Comparison of ENCODE assay signal across 15 cellular contexts in genomic region chr2:54595161-54595803, GRCh38.
DNase-seq lines count a peak whose midpoint lies in the region; ATAC-seq and TF ChIP-seq lines count a peak whose summit lies in the region.
"Had no signal": no experiment of that assay in that cellular context is flagged by ENCODE, and none has a peak within 500 bp of the region (broad histone marks: within the 10 kb centered on the region; RNA-seq: fewer than 3 reads in every experiment).

No MANE protein-coding gene starts in this region.

- H3K36me3 ChIP-seq in right atrium auricular region (peaks cover 12% of the 10 kb centered on the region), mesendoderm (ENCODE audit: control insufficient read depth, insufficient read depth, low read length) (peaks cover 1% of the 10 kb centered on the region), upper lobe of left lung (peaks cover 0 to 30% (median 9%) of the 10 kb centered on the region in 4 donors)
- H3K36me3 ChIP-seq: breast epithelium, ovary had no signal

- H3K4me2 ChIP-seq in mesendoderm (ENCODE audit: low read length) = no peak overlapping the region

- peaks cover 63% of the 10 kb centered on the region for H3K79me2 ChIP-seq in mesendoderm (ENCODE audit: control insufficient read depth, insufficient read depth, low read length)

- H3K4me1 ChIP-seq in right atrium auricular region (peaks cover 0 to 70% of the 10 kb centered on the region in 2 donors), mesendoderm (ENCODE audit: control insufficient read depth, low read depth, low read length) (peaks cover 2% of the 10 kb centered on the region), upper lobe of left lung (peaks cover 59 to 68% (median 64%) of the 10 kb centered on the region in 4 donors)

- no peak overlapping the region for H3K56ac ChIP-seq in mesendoderm (ENCODE audit: low read length)

- no peak for TF ChIP-seq EP300 in upper lobe of left lung (IDR thresholded peaks at IDR 0.05)

- H2BK120ac ChIP-seq in mesendoderm (ENCODE audit: low read depth, low read length) = no peak overlapping the region

- no peaks in the 10 kb centered on the region for H3K9me3 Mint-ChIP-seq in activated T-helper 2 cell treated with anti-CD3 and anti-CD28 coated beads, Interferon-gamma antibody, Interleukin-2, Interleukin-4, amounts not matched to agents 10 μg/mL and 5 μg/mL and 100 μg/mL, durations not matched to agents 14 hours and 24 hours and 36 hours

- H3K27me3 ChIP-seq in right atrium auricular region = no peaks in the 10 kb centered on the region
- H3K27me3 ChIP-seq in mesendoderm (ENCODE audit: insufficient read depth, low read length, poor library complexity) = no peaks in the 10 kb centered on the region
- no peaks in the 10 kb centered on the region for H3K27me3 ChIP-seq in upper lobe of left lung
- H3K27me3 ChIP-seq: breast epithelium, ovary had no signal

- no peak overlapping the region for H2BK5ac ChIP-seq in mesendoderm (ENCODE audit: low read length)

- peak overlapping the region; percentile 33 for H3K23ac ChIP-seq in mesendoderm (ENCODE audit: low read length)

- H3K79me1 ChIP-seq in mesendoderm (ENCODE audit: low read length) = peaks cover 42% of the 10 kb centered on the region

- TF ChIP-seq POLR2A in upper lobe of left lung (IDR thresholded peaks at IDR 0.05) = no peak

- H3K27me3 Mint-ChIP-seq in activated T-helper 2 cell treated with anti-CD3 and anti-CD28 coated beads, Interferon-gamma antibody, Interleukin-2, Interleukin-4, amounts not matched to agents 10 μg/mL and 5 μg/mL and 100 μg/mL, durations not matched to agents 14 hours and 24 hours and 36 hours (ENCODE audit: low read depth) = no peaks in the 10 kb centered on the region

- H3K27ac ChIP-seq in right atrium auricular region (peak overlapping the region; percentile 59 to 77), mesendoderm (ENCODE audit: low read depth, low read length) (no peak overlapping the region), upper lobe of left lung (peak overlapping the region; percentile 58 to 82 (median 70))

- H3K4me3 ChIP-seq in right atrium auricular region (no peak overlapping the region), mesendoderm (ENCODE audit: low read length) (no peak overlapping the region), upper lobe of left lung (no peak overlapping the region)
- H3K4me3 ChIP-seq: breast epithelium, lung, ovary had no signal

- TF ChIP-seq CTCF in right atrium auricular region (IDR thresholded peaks at IDR 0.05) (no peak), upper lobe of left lung (IDR thresholded peaks at IDR 0.05) (no peak)

- ATAC-seq in left cardiac atrium (no peak), upper lobe of left lung (ENCODE audit: low FRiP score in 2 of 2) (no peak), GM21526 (IDR thresholded peaks at IDR 0.05; ENCODE audit: low FRiP score, unreplicated experiment) (no peak)

- no peak overlapping the region for H3K4ac ChIP-seq in mesendoderm (ENCODE audit: low read depth, low read length)

- no peak overlapping the region for H3K4me3 Mint-ChIP-seq in activated T-helper 2 cell treated with anti-CD3 and anti-CD28 coated beads, Interferon-gamma antibody, Interleukin-2, Interleukin-4, amounts not matched to agents 10 μg/mL and 5 μg/mL and 100 μg/mL, durations not matched to agents 14 hours and 24 hours and 36 hours (ENCODE audit: low read depth)

- H4K8ac ChIP-seq in mesendoderm (ENCODE audit: low read depth, low read length) = no peak overlapping the region

- H3K27ac Mint-ChIP-seq in activated T-helper 2 cell treated with anti-CD3 and anti-CD28 coated beads, Interferon-gamma antibody, Interleukin-2, Interleukin-4, amounts not matched to agents 10 μg/mL and 5 μg/mL and 100 μg/mL, durations not matched to agents 14 hours and 24 hours and 36 hours = peak overlapping the region; percentile 94

- no peaks in the 10 kb centered on the region for H3K9me3 ChIP-seq in right atrium auricular region
- H3K9me3 ChIP-seq in upper lobe of left lung = no peaks in the 10 kb centered on the region
- H3K9me3 ChIP-seq: breast epithelium, ovary had no signal

- intact Hi-C loops in left cardiac atrium (cut with DNase I) = no loop called here
- intact Hi-C loops in activated T-helper 2 cell treated with anti-CD3 and anti-CD28 coated beads, Interferon-gamma antibody, Interleukin-2, Interleukin-4, amounts not matched to agents 10 μg/mL and 5 μg/mL and 100 μg/mL, durations not matched to agents 14 hours and 24 hours and 36 hours (cut with micrococcal nuclease) = no loop called here

- H2BK15ac ChIP-seq in mesendoderm (replicated peaks; ENCODE audit: low read depth) = no peak overlapping the region

- no peak overlapping the region for H2AK5ac ChIP-seq in mesendoderm (ENCODE audit: low read length)

- H4K5ac ChIP-seq in mesendoderm (ENCODE audit: low read length) = no peak overlapping the region

- no peak for DNase-seq in right atrium auricular region (ENCODE audit: low spot score)
- no peak for DNase-seq in left cardiac atrium
- no peak for DNase-seq in activated T-helper 2 cell treated with anti-CD3 and anti-CD28 coated beads, Interferon-gamma antibody, Interleukin-2, Interleukin-4, amounts not matched to agents 10 μg/mL and 5 μg/mL and 100 μg/mL, durations not matched to agents 14 hours and 24 hours and 36 hours (ENCODE audit: low spot score)
- DNase-seq in mesendoderm = no peak
- peak in 1 of 2 donors; percentile 37 for DNase-seq in upper lobe of left lung
- DNase-seq in NCI-H128 (lab: John Stamatoyannopoulos, UW; ENCODE audit: unreplicated experiment) = no peak
- DNase-seq in activated effector memory CD4-positive, alpha-beta T cell treated with Interleukin-2 at 50 U/mL for 16 hours = no peak
- DNase-seq: activated CD8-positive, alpha-beta memory T cell treated with anti-CD3 and anti-CD28 coated beads, Interleukin-2, amount 50 U/mL, for 4 hours; NCI-H187 treated with DMSO at 0.1 percent for 48 hours; NCI-H748 treated with DMSO at 0.1 percent for 48 hours; stimulated activated CD4-positive, alpha-beta T cell treated with anti-CD3 and anti-CD28 coated beads, Interleukin-15, amount 100 ng/mL, for 24 hours had no signal

- peaks cover 82% of the 10 kb centered on the region for H3K4me1 Mint-ChIP-seq in activated T-helper 2 cell treated with anti-CD3 and anti-CD28 coated beads, Interferon-gamma antibody, Interleukin-2, Interleukin-4, amounts not matched to agents 10 μg/mL and 5 μg/mL and 100 μg/mL, durations not matched to agents 14 hours and 24 hours and 36 hours (ENCODE audit: low read depth)

- H3K9ac ChIP-seq in mesendoderm (ENCODE audit: low read length) = no peak overlapping the region

- peaks cover 46% of the 10 kb centered on the region for H3K36me3 Mint-ChIP-seq in activated T-helper 2 cell treated with anti-CD3 and anti-CD28 coated beads, Interferon-gamma antibody, Interleukin-2, Interleukin-4, amounts not matched to agents 10 μg/mL and 5 μg/mL and 100 μg/mL, durations not matched to agents 14 hours and 24 hours and 36 hours (ENCODE audit: low read depth)

- no CpG with 5 or more reads among the region's 13 CpGs for WGBS in mesendoderm (ENCODE audit: extremely low coverage, insufficient coverage, low lambda C conversion rate)
- WGBS in upper lobe of left lung, 2 donors = 83 to 88% methylated on average over 11 to 13 of the region's 13 CpGs

- no peak overlapping the region for H3K18ac ChIP-seq in mesendoderm (ENCODE audit: low read length)
